In the genomic region with DNA sequence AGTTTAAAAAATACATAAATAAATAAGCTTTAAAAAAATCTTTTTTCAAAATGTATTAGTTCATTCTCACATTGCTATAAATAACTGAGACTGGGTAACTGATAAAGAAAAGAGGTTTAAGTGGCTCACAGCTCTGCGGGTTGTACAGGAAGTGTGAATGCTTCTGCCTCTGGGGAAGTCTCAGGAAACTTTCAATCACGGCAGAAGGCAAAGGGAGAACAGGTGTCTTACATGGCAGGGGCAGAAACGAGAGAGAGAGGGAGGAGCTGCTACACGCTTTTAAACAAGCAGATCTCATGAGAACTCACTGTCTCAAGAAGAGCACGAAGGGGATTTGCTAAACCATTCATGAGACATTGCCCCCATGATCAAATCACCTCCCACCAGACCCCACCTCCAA, we compare ENCODE assay signal across 10 cellular contexts.
A peak's percentile ranks its signal among the peaks of the same experiment; 100 is the strongest.
DNase-seq lines count a peak whose midpoint lies in the region; ATAC-seq and TF ChIP-seq lines count a peak whose summit lies in the region.
"Had no signal": no experiment of that assay in that cellular context is flagged by ENCODE, and none has a peak within 500 bp of the region (broad histone marks: within the 10 kb centered on the region; RNA-seq: fewer than 3 reads in every experiment).

No MANE protein-coding gene starts in this region.

- TF ChIP-seq POLR2A in ovary (IDR thresholded peaks at IDR 0.05) (no peak), right lobe of liver (IDR thresholded peaks at IDR 0.05) (no peak)

- H3K4me3 Mint-ChIP-seq in central memory CD8-positive, alpha-beta T cell, result peak overlapping the region; percentile 41
- no peak overlapping the region for H3K4me3 Mint-ChIP-seq in mesothelial cell of epicardium

- DNase-seq in central memory CD8-positive, alpha-beta T cell (ENCODE audit: low spot score in 2 of 2), result no peak
- DNase-seq in ovary (no peak), right lobe of liver (no peak), upper lobe of right lung (no peak), mesothelial cell of epicardium (ENCODE audit: low spot score in 2 of 2, unreplicated experiment in 2 of 2) (no peak)
- DNase-seq: NCI-H82 had no signal

- H3K27me3 Mint-ChIP-seq in central memory CD8-positive, alpha-beta T cell, result no peaks in the 10 kb centered on the region
- H3K27me3 Mint-ChIP-seq in mesothelial cell of epicardium (ENCODE audit: low read depth), result no peaks in the 10 kb centered on the region

- no peaks in the 10 kb centered on the region for H3K9me3 ChIP-seq in ovary
- no peaks in the 10 kb centered on the region for H3K9me3 ChIP-seq in right lobe of liver
- peaks cover 14% of the 10 kb centered on the region for H3K9me3 ChIP-seq in upper lobe of right lung

- H3K4me3 ChIP-seq in ovary, result no peak overlapping the region
- no peak overlapping the region for H3K4me3 ChIP-seq in right lobe of liver
- H3K4me3 ChIP-seq in upper lobe of right lung, result no peak overlapping the region

- ATAC-seq in GM18508 (IDR thresholded peaks at IDR 0.05; ENCODE audit: insufficient read depth, unreplicated experiment) (peak; percentile 90), GM21360 (IDR thresholded peaks at IDR 0.05; ENCODE audit: unreplicated experiment) (peak; percentile 94), HG03175 (IDR thresholded peaks at IDR 0.05; ENCODE audit: unreplicated experiment) (peak; percentile 95), right lobe of liver (no peak), upper lobe of right lung (no peak)
- peak; percentile 56 for ATAC-seq in central memory CD8-positive, alpha-beta T cell (replicated peaks; ENCODE audit: extremely low read depth, poor library complexity, severe bottlenecking)

- no peaks in the 10 kb centered on the region for H3K27me3 ChIP-seq in ovary
- H3K27me3 ChIP-seq in right lobe of liver, result no peaks in the 10 kb centered on the region
- H3K27me3 ChIP-seq in upper lobe of right lung, result no peaks in the 10 kb centered on the region

- no peak overlapping the region for H3K27ac Mint-ChIP-seq in central memory CD8-positive, alpha-beta T cell (ENCODE audit: low read depth)
- H3K27ac Mint-ChIP-seq in mesothelial cell of epicardium, result no peak overlapping the region

- no peaks in the 10 kb centered on the region for H3K36me3 ChIP-seq in ovary
- no peaks in the 10 kb centered on the region for H3K36me3 ChIP-seq in right lobe of liver
- H3K36me3 ChIP-seq in upper lobe of right lung, result no peaks in the 10 kb centered on the region

- peaks cover 68% of the 10 kb centered on the region for H3K4me1 Mint-ChIP-seq in central memory CD8-positive, alpha-beta T cell
- no peaks in the 10 kb centered on the region for H3K4me1 Mint-ChIP-seq in mesothelial cell of epicardium

- H3K36me3 Mint-ChIP-seq in central memory CD8-positive, alpha-beta T cell (ENCODE audit: insufficient read depth), result no peaks in the 10 kb centered on the region
- H3K36me3 Mint-ChIP-seq in mesothelial cell of epicardium, result peaks cover 61% of the 10 kb centered on the region

- peaks cover 14% of the 10 kb centered on the region for H3K9me3 Mint-ChIP-seq in central memory CD8-positive, alpha-beta T cell
- peaks cover 62% of the 10 kb centered on the region for H3K9me3 Mint-ChIP-seq in mesothelial cell of epicardium

- H3K27ac ChIP-seq in ovary, result no peak overlapping the region
- no peak overlapping the region for H3K27ac ChIP-seq in right lobe of liver
- H3K27ac ChIP-seq in upper lobe of right lung, result no peak overlapping the region
- H3K27ac ChIP-seq: parathyroid adenoma had no signal

- WGBS in ovary, 3 donors, result 76 to 85% (median 78%) methylated on average over 5 of the region's 5 CpGs
- WGBS in right lobe of liver (ENCODE audit: insufficient coverage, low coverage, low lambda C conversion rate, missing lambda C conversion rate), result 56% methylated on average over 5 of the region's 5 CpGs

- intact Hi-C loops in ovary (cut with DNase I), result no loop called here
- intact Hi-C loops in right lobe of liver (cut with DNase I), result no loop called here
- intact Hi-C loops in upper lobe of right lung (cut with DNase I), result no loop called here

- H3K4me1 ChIP-seq in ovary (ENCODE audit: insufficient read depth) (no peaks in the 10 kb centered on the region), right lobe of liver (no peaks in the 10 kb centered on the region), upper lobe of right lung (no peaks in the 10 kb centered on the region)
- H3K4me1 ChIP-seq: parathyroid adenoma had no signal

- TF ChIP-seq CTCF in ovary (IDR thresholded peaks at IDR 0.05) (no peak), right lobe of liver (IDR thresholded peaks at IDR 0.05) (no peak), upper lobe of right lung (IDR thresholded peaks at IDR 0.05) (no peak), mesothelial cell of epicardium (IDR thresholded peaks at IDR 0.05; ENCODE audit: unreplicated experiment) (no peak)

- no peak for TF ChIP-seq EP300 in ovary (IDR thresholded peaks at IDR 0.05)

Comparison
In these comparisons a context has a peak if more than half of its experiments do, and no peak if none do; other contexts are left out.
1. ATAC-seq: peak in GM18508 (single experiment), GM21360 (single experiment), HG03175 (single experiment) and central memory CD8-positive, alpha-beta T cell (single experiment); none in right lobe of liver (0 of 4) and upper lobe of right lung (single experiment).